8 cellular contexts compared by ENCODE assay signal in the genomic region with DNA sequence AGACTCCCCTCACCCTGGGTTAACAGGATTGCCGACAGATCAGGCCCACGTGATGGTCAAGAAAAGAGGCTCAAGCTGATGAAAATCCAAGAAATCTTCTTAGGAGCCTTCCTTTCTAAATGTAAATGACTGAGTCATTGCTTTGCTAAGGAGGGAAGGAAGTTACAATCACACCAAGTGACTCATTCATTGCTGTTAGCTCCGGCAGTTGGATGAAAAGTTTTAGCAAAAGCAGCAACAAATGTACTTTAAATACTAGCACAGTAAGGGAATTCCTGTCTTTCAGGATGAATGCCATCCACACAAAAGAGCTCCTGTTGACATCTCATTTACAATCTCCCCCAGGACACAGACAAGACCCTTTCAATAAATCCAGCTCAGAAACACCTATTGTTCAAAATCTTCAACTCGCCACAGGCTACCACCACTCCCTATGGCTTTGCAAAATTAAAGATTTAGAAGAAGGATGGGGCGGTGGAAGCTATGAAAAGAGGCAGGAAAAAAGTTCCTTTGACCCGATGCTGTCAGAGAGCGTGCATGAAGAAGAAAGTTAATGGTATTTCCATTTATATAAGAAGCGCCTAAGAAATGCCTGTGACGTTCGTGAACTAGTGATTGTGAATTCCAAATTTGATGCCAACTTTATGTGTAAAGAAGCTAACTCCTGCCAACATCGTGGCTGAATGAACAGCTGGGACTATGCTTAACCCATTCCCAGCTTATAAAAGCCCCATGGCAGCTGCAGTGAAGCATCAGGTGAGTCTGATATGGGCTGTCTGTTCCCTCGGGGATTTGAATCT.
DNase-seq lines count a peak whose midpoint lies in the region; ATAC-seq and TF ChIP-seq lines count a peak whose summit lies in the region.

No MANE protein-coding gene starts in this region.

- H3K36me3 ChIP-seq in right atrium auricular region, result no peaks in the 10 kb centered on the region

- ATAC-seq in GM21723 (IDR thresholded peaks at IDR 0.05; ENCODE audit: unreplicated experiment) (peak; percentile 27), HG03520 (IDR thresholded peaks at IDR 0.05; ENCODE audit: unreplicated experiment) (no peak)

- H3K27me3 ChIP-seq in AG04450 (ENCODE audit: control insufficient read depth, insufficient read depth, low read length) (no peaks in the 10 kb centered on the region), right atrium auricular region (no peaks in the 10 kb centered on the region)

- H3K27ac ChIP-seq in AG04450 (ENCODE audit: low read depth, low read length) (peak overlapping the region; percentile 100), right atrium auricular region (peak overlapping the region; percentile 91 to 97)

- DNase-seq in AG04450 (ENCODE audit: low read depth, low spot score) (peak; percentile 91), NCI-H526 treated with DMSO at 0.1 percent for 48 hours (lab: John Stamatoyannopoulos, UW) (peak; percentile 21), amniotic epithelial cell (ENCODE audit: low read depth) (peak; percentile 96), right atrium auricular region (ENCODE audit: low spot score) (no peak), putamen (ENCODE audit: low spot score) (peak; percentile 79), DMS153 treated with DMSO at 0.1 percent for 48 hours (lab: John Stamatoyannopoulos, UW; ENCODE audit: unreplicated experiment) (no peak)

- CTCF ChIA-PET in AG04450 (lab: Charles Lee), result interaction anchor here (0.8 to 2.6 kb wide), 7 partner anchors 10 to 395 kb away, joined by 3 to 25 read pairs (median 7); no protein-coding TSS in a partner anchor

- H3K4me3 ChIP-seq in AG04450 (ENCODE audit: low read depth, low read length) (peak overlapping the region; percentile 57), right atrium auricular region (peak overlapping the region; percentile 28 to 51)

- TF ChIP-seq CTCF in AG04450 (IDR thresholded peaks at IDR 0.05; ENCODE audit: low read depth, low read length) (no peak), right atrium auricular region (IDR thresholded peaks at IDR 0.05) (no peak)

- H3K9me3 ChIP-seq in AG04450 (ENCODE audit: control insufficient read depth, insufficient read depth, low read length) (no peaks in the 10 kb centered on the region), right atrium auricular region (no peaks in the 10 kb centered on the region)

- POLR2A ChIA-PET in AG04450 (lab: Yijun Ruan, JAX), result interaction anchor here (0.6 to 2.5 kb wide), 18 partner anchors 8 to 355 kb away, joined by 3 to 29 read pairs (median 6); no protein-coding TSS in a partner anchor

- peaks cover 0 to 43% of the 10 kb centered on the region in 2 donors for H3K4me1 ChIP-seq in right atrium auricular region

Comparison
In these comparisons a context has a peak if more than half of its experiments do, and no peak if none do; other contexts are left out.
1. DNase-seq: peak in AG04450 (single experiment), NCI-H526 treated with DMSO at 0.1 percent for 48 hours (single experiment), amniotic epithelial cell (single experiment) and putamen (single experiment); none in right atrium auricular region (single experiment) and DMS153 treated with DMSO at 0.1 percent for 48 hours (single experiment).